Comparison of ENCODE assay signal across 1 cellular context in the genomic region with DNA sequence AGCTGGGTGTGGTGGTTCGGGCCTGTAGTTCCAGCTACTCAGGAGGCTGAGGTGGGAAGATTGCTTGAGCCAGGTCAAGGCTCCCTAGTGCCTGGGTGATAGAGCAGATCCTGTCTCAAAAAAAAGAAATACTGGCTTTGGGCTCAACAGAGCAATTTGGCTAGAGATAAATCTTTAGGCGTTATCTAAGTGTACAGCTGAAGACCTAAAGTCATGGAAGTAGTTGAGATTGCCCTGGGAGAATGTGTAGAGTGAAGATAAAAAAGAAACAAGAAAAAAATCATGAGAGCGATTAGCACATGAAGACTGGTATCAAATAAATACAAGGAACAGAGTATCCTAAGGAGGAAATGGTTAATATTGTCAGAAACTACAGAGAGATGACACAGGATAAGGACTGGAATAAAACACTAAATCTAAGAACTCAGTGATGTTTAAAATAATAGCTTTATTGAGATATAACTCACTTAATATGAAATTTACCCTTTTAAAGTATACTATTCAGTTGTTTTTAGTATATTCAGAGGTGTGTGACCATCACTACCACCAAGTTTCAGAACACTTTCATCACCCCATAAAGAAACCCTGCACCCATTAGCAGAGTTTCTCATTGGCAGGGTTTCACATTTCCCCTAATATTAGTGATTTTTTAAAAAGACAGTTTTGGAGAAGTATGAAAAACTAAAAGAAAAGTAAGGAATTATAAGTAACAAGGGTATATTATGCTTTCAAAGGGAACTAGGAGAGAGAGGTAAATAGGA.
TF ChIP-seq lines count a peak whose summit lies in the region.

No MANE protein-coding gene starts in this region.

TF ChIP-seq in K562, 482 proteins besides CTCF, POLR2A, EP300 and RAD21 (continued from another document and continues in another):
- peak; percentile 62 for TF ChIP-seq E2F8 (IDR thresholded peaks at IDR 0.05; ENCODE audit: low read depth, partially characterized antibody)
- TF ChIP-seq PHB2 (IDR thresholded peaks at IDR 0.05; ENCODE audit: low read depth), result peak; percentile 99
- TF ChIP-seq FOXM1 (IDR thresholded peaks at IDR 0.05; ENCODE audit: low read depth), result peak; percentile 99
- no peak for TF ChIP-seq FOXM1 (CRISPR knock-in tag; IDR thresholded peaks at IDR 0.05; ENCODE audit: low read depth)
- no peak for TF ChIP-seq SAFB2 (IDR thresholded peaks at IDR 0.05; ENCODE audit: borderline replicate concordance, low read depth, low read length, severe bottlenecking)
- TF ChIP-seq ATF7 (IDR thresholded peaks at IDR 0.05), result peak; percentile 69
- no peak for TF ChIP-seq CREBBP (IDR thresholded peaks at IDR 0.05; ENCODE audit: low read depth, low read length)
- TF ChIP-seq SRSF3 (IDR thresholded peaks at IDR 0.05; ENCODE audit: insufficient read depth, low read length), result no peak
- TF ChIP-seq PCBP1 (IDR thresholded peaks at IDR 0.05; ENCODE audit: low read depth, low read length, poor library complexity, severe bottlenecking), result no peak
- no peak for TF ChIP-seq CHD4 (IDR thresholded peaks at IDR 0.05; ENCODE audit: insufficient read depth, insufficient replicate concordance, low read depth, low read length, poor library complexity, severe bottlenecking)
- peak; percentile 97 for TF ChIP-seq SMARCC2 (IDR thresholded peaks at IDR 0.05; ENCODE audit: low read depth)
- TF ChIP-seq, protein P1, sequence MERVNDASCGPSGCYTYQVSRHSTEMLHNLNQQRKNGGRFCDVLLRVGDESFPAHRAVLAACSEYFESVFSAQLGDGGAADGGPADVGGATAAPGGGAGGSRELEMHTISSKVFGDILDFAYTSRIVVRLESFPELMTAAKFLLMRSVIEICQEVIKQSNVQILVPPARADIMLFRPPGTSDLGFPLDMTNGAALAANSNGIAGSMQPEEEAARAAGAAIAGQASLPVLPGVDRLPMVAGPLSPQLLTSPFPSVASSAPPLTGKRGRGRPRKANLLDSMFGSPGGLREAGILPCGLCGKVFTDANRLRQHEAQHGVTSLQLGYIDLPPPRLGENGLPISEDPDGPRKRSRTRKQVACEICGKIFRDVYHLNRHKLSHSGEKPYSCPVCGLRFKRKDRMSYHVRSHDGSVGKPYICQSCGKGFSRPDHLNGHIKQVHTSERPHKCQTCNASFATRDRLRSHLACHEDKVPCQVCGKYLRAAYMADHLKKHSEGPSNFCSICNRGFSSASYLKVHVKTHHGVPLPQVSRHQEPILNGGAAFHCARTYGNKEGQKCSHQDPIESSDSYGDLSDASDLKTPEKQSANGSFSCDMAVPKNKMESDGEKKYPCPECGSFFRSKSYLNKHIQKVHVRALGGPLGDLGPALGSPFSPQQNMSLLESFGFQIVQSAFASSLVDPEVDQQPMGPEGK (CRISPR knock-in tag; IDR thresholded peaks at IDR 0.05; ENCODE audit: borderline replicate concordance), result no peak
- TF ChIP-seq, protein P2, sequence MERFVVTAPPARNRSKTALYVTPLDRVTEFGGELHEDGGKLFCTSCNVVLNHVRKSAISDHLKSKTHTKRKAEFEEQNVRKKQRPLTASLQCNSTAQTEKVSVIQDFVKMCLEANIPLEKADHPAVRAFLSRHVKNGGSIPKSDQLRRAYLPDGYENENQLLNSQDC (CRISPR knock-in tag; IDR thresholded peaks at IDR 0.05), result no peak
- peak; percentile 14; the same call in 1 of the 2 replicates for TF ChIP-seq POLR2H (tag; IDR thresholded peaks at IDR 0.05; ENCODE audit: low read depth)
- TF ChIP-seq CBX5 (IDR thresholded peaks at IDR 0.05; ENCODE audit: borderline replicate concordance, low read depth), result no peak
- no peak for TF ChIP-seq ZNF764 (CRISPR knock-in tag; IDR thresholded peaks at IDR 0.05; ENCODE audit: low read depth)
- TF ChIP-seq, protein P3, sequence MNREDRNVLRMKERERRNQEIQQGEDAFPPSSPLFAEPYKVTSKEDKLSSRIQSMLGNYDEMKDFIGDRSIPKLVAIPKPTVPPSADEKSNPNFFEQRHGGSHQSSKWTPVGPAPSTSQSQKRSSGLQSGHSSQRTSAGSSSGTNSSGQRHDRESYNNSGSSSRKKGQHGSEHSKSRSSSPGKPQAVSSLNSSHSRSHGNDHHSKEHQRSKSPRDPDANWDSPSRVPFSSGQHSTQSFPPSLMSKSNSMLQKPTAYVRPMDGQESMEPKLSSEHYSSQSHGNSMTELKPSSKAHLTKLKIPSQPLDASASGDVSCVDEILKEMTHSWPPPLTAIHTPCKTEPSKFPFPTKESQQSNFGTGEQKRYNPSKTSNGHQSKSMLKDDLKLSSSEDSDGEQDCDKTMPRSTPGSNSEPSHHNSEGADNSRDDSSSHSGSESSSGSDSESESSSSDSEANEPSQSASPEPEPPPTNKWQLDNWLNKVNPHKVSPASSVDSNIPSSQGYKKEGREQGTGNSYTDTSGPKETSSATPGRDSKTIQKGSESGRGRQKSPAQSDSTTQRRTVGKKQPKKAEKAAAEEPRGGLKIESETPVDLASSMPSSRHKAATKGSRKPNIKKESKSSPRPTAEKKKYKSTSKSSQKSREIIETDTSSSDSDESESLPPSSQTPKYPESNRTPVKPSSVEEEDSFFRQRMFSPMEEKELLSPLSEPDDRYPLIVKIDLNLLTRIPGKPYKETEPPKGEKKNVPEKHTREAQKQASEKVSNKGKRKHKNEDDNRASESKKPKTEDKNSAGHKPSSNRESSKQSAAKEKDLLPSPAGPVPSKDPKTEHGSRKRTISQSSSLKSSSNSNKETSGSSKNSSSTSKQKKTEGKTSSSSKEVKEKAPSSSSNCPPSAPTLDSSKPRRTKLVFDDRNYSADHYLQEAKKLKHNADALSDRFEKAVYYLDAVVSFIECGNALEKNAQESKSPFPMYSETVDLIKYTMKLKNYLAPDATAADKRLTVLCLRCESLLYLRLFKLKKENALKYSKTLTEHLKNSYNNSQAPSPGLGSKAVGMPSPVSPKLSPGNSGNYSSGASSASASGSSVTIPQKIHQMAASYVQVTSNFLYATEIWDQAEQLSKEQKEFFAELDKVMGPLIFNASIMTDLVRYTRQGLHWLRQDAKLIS (CRISPR knock-in tag; IDR thresholded peaks at IDR 0.05), result no peak
- TF ChIP-seq, protein P4, sequence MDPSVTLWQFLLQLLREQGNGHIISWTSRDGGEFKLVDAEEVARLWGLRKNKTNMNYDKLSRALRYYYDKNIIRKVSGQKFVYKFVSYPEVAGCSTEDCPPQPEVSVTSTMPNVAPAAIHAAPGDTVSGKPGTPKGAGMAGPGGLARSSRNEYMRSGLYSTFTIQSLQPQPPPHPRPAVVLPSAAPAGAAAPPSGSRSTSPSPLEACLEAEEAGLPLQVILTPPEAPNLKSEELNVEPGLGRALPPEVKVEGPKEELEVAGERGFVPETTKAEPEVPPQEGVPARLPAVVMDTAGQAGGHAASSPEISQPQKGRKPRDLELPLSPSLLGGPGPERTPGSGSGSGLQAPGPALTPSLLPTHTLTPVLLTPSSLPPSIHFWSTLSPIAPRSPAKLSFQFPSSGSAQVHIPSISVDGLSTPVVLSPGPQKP (CRISPR knock-in tag; IDR thresholded peaks at IDR 0.05), result no peak
- TF ChIP-seq BRF2 (IDR thresholded peaks at IDR 0.05; ENCODE audit: borderline replicate concordance, insufficient read depth, insufficient read length), result no peak
- TF ChIP-seq RBM22 (IDR thresholded peaks at IDR 0.05; ENCODE audit: low read depth, low read length, poor library complexity, severe bottlenecking), result no peak
- TF ChIP-seq ZNF655 (CRISPR knock-in tag; IDR thresholded peaks at IDR 0.05), result no peak
- TF ChIP-seq HNRNPL (IDR thresholded peaks at IDR 0.05; ENCODE audit: low read depth, low read length), result no peak
- TF ChIP-seq TAF15 (IDR thresholded peaks at IDR 0.05; ENCODE audit: low read depth, low read length), result no peak
- no peak for TF ChIP-seq MXD1 (CRISPR knock-in tag; IDR thresholded peaks at IDR 0.05; ENCODE audit: borderline replicate concordance, poor library complexity, severe bottlenecking)
- TF ChIP-seq, protein P5, sequence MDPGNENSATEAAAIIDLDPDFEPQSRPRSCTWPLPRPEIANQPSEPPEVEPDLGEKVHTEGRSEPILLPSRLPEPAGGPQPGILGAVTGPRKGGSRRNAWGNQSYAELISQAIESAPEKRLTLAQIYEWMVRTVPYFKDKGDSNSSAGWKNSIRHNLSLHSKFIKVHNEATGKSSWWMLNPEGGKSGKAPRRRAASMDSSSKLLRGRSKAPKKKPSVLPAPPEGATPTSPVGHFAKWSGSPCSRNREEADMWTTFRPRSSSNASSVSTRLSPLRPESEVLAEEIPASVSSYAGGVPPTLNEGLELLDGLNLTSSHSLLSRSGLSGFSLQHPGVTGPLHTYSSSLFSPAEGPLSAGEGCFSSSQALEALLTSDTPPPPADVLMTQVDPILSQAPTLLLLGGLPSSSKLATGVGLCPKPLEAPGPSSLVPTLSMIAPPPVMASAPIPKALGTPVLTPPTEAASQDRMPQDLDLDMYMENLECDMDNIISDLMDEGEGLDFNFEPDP (CRISPR knock-in tag; IDR thresholded peaks at IDR 0.05), result no peak
- TF ChIP-seq MED1 (CRISPR knock-in tag; IDR thresholded peaks at IDR 0.05; ENCODE audit: borderline replicate concordance), result no peak
- TF ChIP-seq SRF (CRISPR knock-in tag; IDR thresholded peaks at IDR 0.05), result no peak
- no peak for TF ChIP-seq PPARD (CRISPR knock-in tag; IDR thresholded peaks at IDR 0.05)
- TF ChIP-seq CEBPZ (IDR thresholded peaks at IDR 0.05; ENCODE audit: borderline replicate concordance, low read depth, low read length), result no peak
- TF ChIP-seq SETDB1 (IDR thresholded peaks at IDR 0.05; ENCODE audit: low read length), result no peak
- 0 out of 2 replicates have a peak, but pooled peaks have one; percentile 37 for TF ChIP-seq ETV1 (tag; conservative IDR thresholded peaks at IDR 0.05; ENCODE audit: low read depth)
- no peak for TF ChIP-seq ARID2 (IDR thresholded peaks at IDR 0.05)
- TF ChIP-seq CBX1 (IDR thresholded peaks at IDR 0.05; ENCODE audit: low read depth), result no peak
- 0 out of 2 replicates have a peak, but pooled peaks have one; percentile 32 for TF ChIP-seq BHLHE40 (IDR thresholded peaks at IDR 0.05; ENCODE audit: low read length)
- no peak for TF ChIP-seq HDAC8 (tag; IDR thresholded peaks at IDR 0.05)
- peak; percentile 96 for TF ChIP-seq NFIC (IDR thresholded peaks at IDR 0.05)
- no peak; the same call in 1 of the 2 replicates for TF ChIP-seq MYNN (IDR thresholded peaks at IDR 0.05)
- no peak for TF ChIP-seq MYNN (CRISPR knock-in tag; IDR thresholded peaks at IDR 0.05)
- peak; percentile 64 for TF ChIP-seq PHF20 (IDR thresholded peaks at IDR 0.05; ENCODE audit: partially characterized antibody)
- TF ChIP-seq TCF7 (IDR thresholded peaks at IDR 0.05; ENCODE audit: borderline replicate concordance), result no peak
- peak; percentile 100 for TF ChIP-seq SMARCA4 (IDR thresholded peaks at IDR 0.05)
- TF ChIP-seq ZNF586 (CRISPR knock-in tag; conservative IDR thresholded peaks at IDR 0.05), result no peak
